In genomic region chr2:209423562-209424541, GRCh38 we compare ENCODE assay signal across 8 cellular contexts. TPM values are rescaled to one million over a fixed set of nuclear protein-coding genes. Genes with fewer than 3 reads are reported as not detected.
DNase-seq lines count a peak whose midpoint lies in the region; ATAC-seq, FAIRE-seq and TF ChIP-seq lines count a peak whose summit lies in the region.

Gene MAP2, plus strand, starts transcription at chr2:209424047. Its CDS starts 229,124 bp downstream, at chr2:209653171.

- peak within 1 kb of the TSS; percentile 68 to 85; a peak in 5 of 6 replicates for H3K27ac ChIP-seq in A549

- no peak for TF ChIP-seq EP300 in A549 (IDR thresholded peaks at IDR 0.05)

- WGBS in A549 (ENCODE audit: missing lambda C conversion rate): 6% methylated on average over 37 of the region's 80 CpGs

- FAIRE-seq in A549 (lab: Jason Lieb, UNC): no peak

- CTCF ChIA-PET in A549 (lab: Yijun Ruan, JAX): interaction anchor here (0.6 to 4.9 kb wide), 54 partner anchors 8 to 1025 kb away, joined by 3 to 119 read pairs (median 4); partner anchors contain the start of gene PTH2R

- peak; percentile 55 to 77 for DNase-seq in A549 (ENCODE audit: low read depth in 1 of 2, low spot score in 1 of 2)
- DNase-seq in NCI-H2107 treated with DMSO at 0.1 percent for 48 hours (lab: John Stamatoyannopoulos, UW; ENCODE audit: unreplicated experiment): peak; percentile 65
- peak; percentile 33 for DNase-seq in central memory CD4-positive, alpha-beta T cell
- peak; percentile 75 for DNase-seq in inferior parietal cortex (ENCODE audit: extremely low spot score)
- DNase-seq in smooth muscle cell of the brain vasculature (ENCODE audit: low read depth, low spot score): peak; percentile 45

- TF ChIP-seq RAD21 in A549 (conservative IDR thresholded peaks at IDR 0.05 in 1 of 2, IDR thresholded peaks at IDR 0.05 in 1 of 2): peak; percentile 46 to 90; a peak in 4 of 5 replicates

- no peaks in the 10 kb centered on the region for H3K9me3 ChIP-seq in A549

- TF ChIP-seq POLR2A in A549 (IDR thresholded peaks at IDR 0.05; ENCODE audit: low read length): no peak; the same call in 1 of the 2 replicates

- peaks cover 21% of the 10 kb centered on the region; the same call in 2 of the 3 replicates for H3K4me1 ChIP-seq in A549

- peak within 1 kb of the TSS; percentile 87 for H3K4me2 ChIP-seq in A549

- peak; percentile 98 for TF ChIP-seq CTCF in A549 (IDR thresholded peaks at IDR 0.05)
- TF ChIP-seq CTCF in WI38 (IDR thresholded peaks at IDR 0.05; ENCODE audit: low read depth, low read length): 0 out of 2 replicates have a peak, but pooled peaks have one; percentile 28

- ATAC-seq in A549: peak; percentile 95 to 98
- peak; percentile 98 for ATAC-seq in GM18867 (IDR thresholded peaks at IDR 0.05; ENCODE audit: unreplicated experiment)
- peak; percentile 98 for ATAC-seq in HG03097 (IDR thresholded peaks at IDR 0.05; ENCODE audit: low FRiP score, unreplicated experiment)

- POLR2A ChIA-PET in A549 (lab: Yijun Ruan, JAX): interaction anchor here (1.2 to 1.5 kb wide), 2 partner anchors 90 to 136 kb away, joined by 3 to 5 read pairs; no protein-coding TSS in a partner anchor

- H3K4me3 ChIP-seq in A549 (peak within 1 kb of the TSS; percentile 71), WI38 (ENCODE audit: low read depth, low read length) (peak within 1 kb of the TSS; percentile 47)

TF ChIP-seq in A549, 52 proteins besides CTCF, POLR2A, EP300 and RAD21:
- TF ChIP-seq RFX5 (IDR thresholded peaks at IDR 0.05): 0 out of 2 replicates have a peak, but pooled peaks have one; percentile 32
- no peak for TF ChIP-seq HOXB5 (CRISPR knock-in tag; IDR thresholded peaks at IDR 0.05)
- TF ChIP-seq PHF8 (IDR thresholded peaks at IDR 0.05; ENCODE audit: borderline replicate concordance, low read depth): 0 out of 2 replicates have a peak, but pooled peaks have one; percentile 30
- TF ChIP-seq FOXS1 (CRISPR knock-in tag; IDR thresholded peaks at IDR 0.05): no peak
- TF ChIP-seq FOSL2 (IDR thresholded peaks at IDR 0.05): no peak
- TF ChIP-seq FOSL2 (CRISPR knock-in tag; IDR thresholded peaks at IDR 0.05): 0 out of 2 replicates have a peak, but pooled peaks have one; percentile 19
- peak; percentile 99 for TF ChIP-seq SMC3 (IDR thresholded peaks at IDR 0.05)
- peak in 1 of 2 experiments; percentile 47; a peak in 1 of 5 replicates for TF ChIP-seq JUN (IDR thresholded peaks at IDR 0.05)

RNA-seq across cellular contexts. Expression of gene MAP2, which starts in this region (rescaled TPM):
- polyA plus RNA-seq in A549 (2011; rRNA removed) (1.8 and 2.2 TPM in 2 replicates), A549 (2017; fragmentation: RNase III; extraction: RNeasy Plus Mini Kit Qiagen cat#74134 plus additional on column Dnase treatment) (0.43 to 0.53 TPM (median 0.50 TPM) in 3 replicates)
- 0.30 and 0.43 TPM in 2 replicates for polyA plus RNA-seq in A549 (2012; cell fraction: cytosol; rRNA removed)
- polyA plus RNA-seq in A549 (2012; cell fraction: nucleus; rRNA removed): 0.60 and 0.74 TPM in 2 replicates
- polyA minus RNA-seq in A549 (2011; rRNA and poly(A)+ RNA removed): 4.6 and 5.0 TPM in 2 replicates

Comparison
In these comparisons a context has a peak if more than half of its experiments do, and no peak if none do; other contexts are left out.
1. Peak in every context shown above with its lines: DNase-seq, ATAC-seq, H3K4me3 ChIP-seq and H3K27ac ChIP-seq.